ENCODE assay signal across 10 cellular contexts in the genomic region with DNA sequence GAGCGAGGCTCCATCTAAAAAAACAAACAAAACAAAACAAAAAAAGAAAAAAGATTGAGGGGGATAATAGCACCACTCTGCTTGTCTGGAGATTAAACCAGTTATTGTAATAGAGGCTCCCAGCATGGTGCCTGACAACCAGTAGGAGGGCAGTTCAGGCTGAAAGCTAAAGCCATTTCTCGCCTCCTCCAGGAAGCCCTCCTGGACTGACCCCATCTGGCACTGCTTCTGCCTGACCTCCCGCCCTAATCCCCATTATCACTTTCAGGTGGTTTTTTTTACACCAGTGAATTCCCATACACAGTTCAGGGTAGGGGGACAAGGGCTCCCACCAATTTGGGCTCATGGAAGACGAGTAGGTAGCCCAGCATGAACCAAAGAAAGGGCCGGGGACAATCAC. TPM values are rescaled to one million over a fixed set of nuclear protein-coding genes. Genes with fewer than 3 reads are reported as not detected.
"Had no signal": no experiment of that assay in that cellular context is flagged by ENCODE, and none has a peak within 500 bp of the region (broad histone marks: within the 10 kb centered on the region; RNA-seq: fewer than 3 reads in every experiment).

No MANE protein-coding gene starts in this region.

- H3K4me1 ChIP-seq: HAP-1 had no signal

- FAIRE-seq: HTR-8/SVneo had no signal

- DNase-seq: GM23248, GOT3, H7, HFFc6, KG1 had no signal

- H3K9me3 ChIP-seq: HAP-1 had no signal

- H2AFZ ChIP-seq: GM23248 had no signal

- ATAC-seq: HCT116 had no signal

- H3K27ac ChIP-seq: GM23248 had no signal

- H3K9ac ChIP-seq: GM23248 had no signal

- H3K4me3 ChIP-seq: GM23248, HAP-1 had no signal

- H3K36me3 ChIP-seq: HAP-1 had no signal

RNA-seq across cellular contexts. Expression of a gene that starts 8.8 kb away (rescaled TPM):
- total RNA-seq: H4 had no signal
- polyA plus RNA-seq: IgD-negative memory B cell had no signal
